In genomic region chr1:183495420-183495819, GRCh38 we compare ENCODE assay signal across 14 cellular contexts. TPM values are rescaled to one million over a fixed set of nuclear protein-coding genes. Genes with fewer than 3 reads are reported as not detected.
DNase-seq lines count a peak whose midpoint lies in the region; ATAC-seq and TF ChIP-seq lines count a peak whose summit lies in the region.
"Had no signal": no experiment of that assay in that cellular context is flagged by ENCODE, and none has a peak within 500 bp of the region (broad histone marks: within the 10 kb centered on the region; RNA-seq: fewer than 3 reads in every experiment).

No MANE protein-coding gene starts in this region.

- H3K4me3 Mint-ChIP-seq in CD8-positive, alpha-beta T cell = no peak overlapping the region
- H3K4me3 Mint-ChIP-seq in naive thymus-derived CD4-positive, alpha-beta T cell = peak overlapping the region in 1 of 10 donors; percentile 64

- no peak overlapping the region for H3K4me3 ChIP-seq in CD8-positive, alpha-beta T cell (ENCODE audit: low read depth, low read length)
- H3K4me3 ChIP-seq in OCI-LY7 (ENCODE audit: low read depth, low read length, poor library complexity, severe bottlenecking) (no peak overlapping the region), lower leg skin (ENCODE audit: low read depth, poor library complexity, severe bottlenecking) (no peak overlapping the region)
- no peak overlapping the region for H3K4me3 ChIP-seq in naive thymus-derived CD4-positive, alpha-beta T cell (ENCODE audit: low read length)
- H3K4me3 ChIP-seq: A549, GM23248 had no signal

- H3K27ac ChIP-seq in CD8-positive, alpha-beta T cell (ENCODE audit: low read depth, low read length) = no peak overlapping the region
- peak overlapping the region; percentile 44 for H3K27ac ChIP-seq in OCI-LY7 (ENCODE audit: low read depth, low read length, poor library complexity, severe bottlenecking)
- no peak overlapping the region for H3K27ac ChIP-seq in naive thymus-derived CD4-positive, alpha-beta T cell (ENCODE audit: low read depth, low read length)
- H3K27ac ChIP-seq: A549, GM23248, KMS-11 had no signal

- no peak for TF ChIP-seq POLR2A in lower leg skin (IDR thresholded peaks at IDR 0.05)

- H3K27me3 ChIP-seq in CD8-positive, alpha-beta T cell (ENCODE audit: insufficient read depth, low read length) = no peaks in the 10 kb centered on the region
- H3K27me3 ChIP-seq in naive thymus-derived CD4-positive, alpha-beta T cell (ENCODE audit: control insufficient read depth in 2 of 2, insufficient read depth in 2 of 2, low read length in 2 of 2) = no peaks in the 10 kb centered on the region

- H3K27me3 Mint-ChIP-seq in CD8-positive, alpha-beta T cell (ENCODE audit: low read depth) = no peaks in the 10 kb centered on the region
- H3K27me3 Mint-ChIP-seq in naive thymus-derived CD4-positive, alpha-beta T cell = no peaks in the 10 kb centered on the region
- H3K27me3 Mint-ChIP-seq: CD4-positive, CD25-positive, alpha-beta regulatory T cell; IgD-negative memory B cell had no signal

- POLR2A ChIA-PET in CD8-positive, alpha-beta T cell (lab: Charles Lee) = no interaction called here
- POLR2A ChIA-PET in OCI-LY7 (lab: Charles Lee) = interaction anchor here (1.1 to 3.1 kb wide), 7 partner anchors 10 to 32 kb away, joined by 3 to 23 read pairs (median 6); partner anchors contain the start of gene SMG7
- POLR2A ChIA-PET in naive thymus-derived CD4-positive, alpha-beta T cell (lab: Charles Lee) = interaction anchor here (1.7 kb wide), 1 partner anchor 17 kb away, joined by 4 read pairs; no protein-coding TSS in a partner anchor

- no peak for TF ChIP-seq CTCF in CD8-positive, alpha-beta T cell (IDR thresholded peaks at IDR 0.05)
- TF ChIP-seq CTCF in OCI-LY7 (conservative IDR thresholded peaks at IDR 0.05; ENCODE audit: low read length) = no peak
- no peak for TF ChIP-seq CTCF in lower leg skin (IDR thresholded peaks at IDR 0.05)

- no peaks in the 10 kb centered on the region for H3K9me2 ChIP-seq in OCI-LY7 (ENCODE audit: insufficient read depth, low read length)

- CTCF ChIA-PET in CD8-positive, alpha-beta T cell (lab: Charles Lee) = interaction anchor here (0.6 to 1.4 kb wide), 2 partner anchors 27 to 159 kb away, joined by 3 read pairs; no protein-coding TSS in a partner anchor
- CTCF ChIA-PET in OCI-LY7 (lab: Charles Lee; ENCODE audit: unreplicated experiment) = no interaction called here
- CTCF ChIA-PET in naive thymus-derived CD4-positive, alpha-beta T cell (lab: Charles Lee) = no interaction called here

- H3K4me1 Mint-ChIP-seq in CD8-positive, alpha-beta T cell (ENCODE audit: low read depth) = peaks cover 73% of the 10 kb centered on the region
- H3K4me1 Mint-ChIP-seq in naive thymus-derived CD4-positive, alpha-beta T cell = peaks cover 41 to 94% (median 69%) of the 10 kb centered on the region in 7 donors

- H3K36me3 Mint-ChIP-seq in CD8-positive, alpha-beta T cell = peaks cover 4% of the 10 kb centered on the region
- peaks cover 0 to 20% (median 3%) of the 10 kb centered on the region in 5 donors for H3K36me3 Mint-ChIP-seq in naive thymus-derived CD4-positive, alpha-beta T cell

- BruUV-seq in OCI-LY7 (replicated peaks; lab: Mats Ljungman, UMichigan) = no TSS peak

- ATAC-seq in CD8-positive, alpha-beta T cell = no peak
- no peak for ATAC-seq in naive thymus-derived CD4-positive, alpha-beta T cell
- ATAC-seq: A549 had no signal

- H3K27ac Mint-ChIP-seq in CD8-positive, alpha-beta T cell = peak overlapping the region; percentile 35
- peak overlapping the region in 5 of 9 donors; percentile 14 to 82 (median 69) for H3K27ac Mint-ChIP-seq in naive thymus-derived CD4-positive, alpha-beta T cell
- H3K27ac Mint-ChIP-seq: CD4-positive, CD25-positive, alpha-beta regulatory T cell; IgD-negative memory B cell had no signal

- peaks cover 100% of the 10 kb centered on the region for H3K79me2 ChIP-seq in OCI-LY7 (ENCODE audit: insufficient read depth, low read depth, low read length)

- H4K20me1 ChIP-seq in OCI-LY7 (ENCODE audit: insufficient read depth, low read length) = peaks cover 41% of the 10 kb centered on the region

- no peak for DNase-seq in CD8-positive, alpha-beta T cell
- DNase-seq in OCI-LY7 (ENCODE audit: low spot score) = no peak
- DNase-seq in naive thymus-derived CD4-positive, alpha-beta T cell = no peak
- DNase-seq in lower leg skin (ENCODE audit: low spot score in 2 of 2) = no peak
- DNase-seq in NCI-H1048 (lab: John Stamatoyannopoulos, UW) = no peak
- DNase-seq in NCI-H1092 treated with DMSO at 0.1 percent for 48 hours (lab: John Stamatoyannopoulos, UW) = no peak
- DNase-seq: CD4-positive, CD25-positive, alpha-beta regulatory T cell; DMS79 treated with DMSO at 0.1 percent for 48 hours; EL; GM23248; H7 had no signal

- H3K36me3 ChIP-seq in CD8-positive, alpha-beta T cell (ENCODE audit: insufficient read depth, low read length) = no peaks in the 10 kb centered on the region
- peaks cover 40% of the 10 kb centered on the region for H3K36me3 ChIP-seq in OCI-LY7 (ENCODE audit: insufficient read depth, low read length)
- no peaks in the 10 kb centered on the region for H3K36me3 ChIP-seq in naive thymus-derived CD4-positive, alpha-beta T cell (ENCODE audit: control insufficient read depth in 2 of 3, insufficient read depth in 3 of 3, low read length in 3 of 3)

- peaks cover 15% of the 10 kb centered on the region for H3K4me1 ChIP-seq in CD8-positive, alpha-beta T cell (ENCODE audit: insufficient read depth, low read length)
- peaks cover 99% of the 10 kb centered on the region for H3K4me1 ChIP-seq in OCI-LY7 (ENCODE audit: insufficient read depth, low read length, poor library complexity, severe bottlenecking)
- peaks cover 23 to 33% of the 10 kb centered on the region in 2 donors for H3K4me1 ChIP-seq in naive thymus-derived CD4-positive, alpha-beta T cell (ENCODE audit: control insufficient read depth in 2 of 2, insufficient read depth in 2 of 2, low read length in 2 of 2)

- no peaks in the 10 kb centered on the region for H3K9me3 Mint-ChIP-seq in CD8-positive, alpha-beta T cell
- no peaks in the 10 kb centered on the region for H3K9me3 Mint-ChIP-seq in naive thymus-derived CD4-positive, alpha-beta T cell
- H3K9me3 Mint-ChIP-seq: IgD-negative memory B cell had no signal

- no peaks in the 10 kb centered on the region for H3K9me3 ChIP-seq in CD8-positive, alpha-beta T cell (ENCODE audit: low read length)
- H3K9me3 ChIP-seq in OCI-LY7 (ENCODE audit: low read length) = no peaks in the 10 kb centered on the region; the same call in 1 of the 2 replicates
- no peaks in the 10 kb centered on the region for H3K9me3 ChIP-seq in naive thymus-derived CD4-positive, alpha-beta T cell (ENCODE audit: control insufficient read depth in 2 of 3, low read length in 3 of 3)
- H3K9me3 ChIP-seq: A549 had no signal

- 0 out of 2 replicates have a peak overlapping the region, but pooled peaks have one; percentile 2 for H3K4me2 ChIP-seq in OCI-LY7 (ENCODE audit: low read length)
- H3K4me2 ChIP-seq: A549, KMS-11 had no signal

- intact Hi-C loops in CD8-positive, alpha-beta T cell (cut with DNase I, micrococcal nuclease) = no loop called here
- intact Hi-C loops in OCI-LY7 (cut with micrococcal nuclease; ENCODE audit: unreplicated experiment) = no loop called here
- intact Hi-C loops in naive thymus-derived CD4-positive, alpha-beta T cell (cut with micrococcal nuclease) = no loop called here
- intact Hi-C loops in lower leg skin (cut with DNase I; ENCODE audit: low total_unique reads) = no loop called here

- 93 to 96% methylated on average over 11 of the region's 11 CpGs for WGBS in lower leg skin, 2 donors

- H2AFZ ChIP-seq in OCI-LY7 (ENCODE audit: low read length) = no peak overlapping the region
- H2AFZ ChIP-seq: GM23248 had no signal

RNA-seq across cellular contexts. Expression of gene SMG7, which starts 23.1 kb away (rescaled TPM):
- total RNA-seq in CD8-positive, alpha-beta T cell = 10 to 100 TPM; 38.9 to 42.8 TPM
- total RNA-seq in OCI-LY7 (2014; rRNA removed; shearing (Covaris generic)) = 36.4 and 45.0 TPM in 2 replicates
- total RNA-seq in OCI-LY7 (2022) (172 and 185 TPM in 2 replicates), lower leg skin (10 to 100 TPM; 34.8 to 57.9 (median 42.6) TPM)
- 10 to 100 TPM; 50.2 to 87.7 (median 60.1) TPM for total RNA-seq in naive thymus-derived CD4-positive, alpha-beta T cell
- polyA plus RNA-seq in naive thymus-derived CD4-positive, alpha-beta T cell = 10 to 100 TPM; 24.7 to 35.0 TPM
